26 cellular contexts compared by ENCODE assay signal in genomic region chr17:42702446-42702845, GRCh38. TPM values are rescaled to one million over a fixed set of nuclear protein-coding genes. Genes with fewer than 3 reads are reported as not detected.
"Had no signal": no experiment of that assay in that cellular context is flagged by ENCODE, and none has a peak within 500 bp of the region (broad histone marks: within the 10 kb centered on the region; RNA-seq: fewer than 3 reads in every experiment).

No MANE protein-coding gene starts in this region.

- H3K27ac ChIP-seq: adrenal gland, gastroesophageal sphincter, heart right ventricle, left ventricle myocardium inferior, psoas muscle, suprapubic skin, WERI-Rb-1 had no signal

- H3K4me3 Mint-ChIP-seq: activated T-helper 1 cell treated with anti-CD3 and anti-CD28 coated beads, Interleukin-12 subunit alpha, Interleukin-12 subunit beta, Interleukin-2, Interleukin-4 antibody, amounts not matched to agents 30 ng/mL and 10 ng/mL and 1 ng/mL, durations not matched to agents 14 hours and 24 hours and 36 hours; immature natural killer cell; neural crest cell; stimulated activated naive CD8-positive, alpha-beta T cell treated with anti-CD3 and anti-CD28 coated beads, Interleukin-15, amount 100 ng/mL, for 72 hours had no signal

- H3K4me1 Mint-ChIP-seq: neural crest cell had no signal

- DNase-seq: activated CD4-positive, alpha-beta T cell treated with anti-CD3 and anti-CD28 coated beads, Interleukin-2, amount 50 U/mL, for 4 hours; activated gamma-delta T cell treated with Interleukin-2 at 50 U/mL for 16 hours; activated T-cell treated with anti-CD3 and anti-CD28 coated beads for 4 hours; adrenal gland; cerebellar nuclear complex; cortex of kidney; heart right ventricle; immature natural killer cell; kidney glomerular epithelial cell; left ventricle myocardium inferior; mammary epithelial cell; psoas muscle; right cardiac atrium; stimulated activated CD4-positive, alpha-beta T cell treated with anti-CD3 and anti-CD28 coated beads, Interleukin-2, amount 100 ng/mL, for 24 hours; stimulated activated naive CD8-positive, alpha-beta T cell treated with anti-CD3 and anti-CD28 coated beads, Interleukin-15, amount 100 ng/mL, for 72 hours; T-helper 2 cell; trophoblast cell; WERI-Rb-1 had no signal

- H3K4me3 ChIP-seq: adrenal gland, gastroesophageal sphincter, heart right ventricle, left ventricle myocardium inferior, psoas muscle, suprapubic skin had no signal

- ATAC-seq: activated naive CD4-positive, alpha-beta T cell treated with anti-CD3 and anti-CD28 coated beads, Interleukin-2, amount 50 U/mL, for 72 hours; gastroesophageal sphincter; heart right ventricle; psoas muscle; right cardiac atrium; stimulated activated naive CD8-positive, alpha-beta T cell treated with anti-CD3 and anti-CD28 coated beads, Interleukin-15, amount 100 ng/mL, for 72 hours had no signal

- H3K27me3 ChIP-seq: adrenal gland, gastroesophageal sphincter, heart right ventricle, suprapubic skin had no signal

- H3K4me1 ChIP-seq: psoas muscle, suprapubic skin had no signal

- H3K27me3 Mint-ChIP-seq: stimulated activated naive CD8-positive, alpha-beta T cell treated with anti-CD3 and anti-CD28 coated beads, Interleukin-15, amount 100 ng/mL, for 72 hours had no signal

- H3K27ac Mint-ChIP-seq: activated naive CD4-positive, alpha-beta T cell treated with anti-CD3 and anti-CD28 coated beads, Interleukin-2, amount 50 U/mL, for 72 hours; activated T-helper 1 cell treated with anti-CD3 and anti-CD28 coated beads, Interleukin-12 subunit alpha, Interleukin-12 subunit beta, Interleukin-2, Interleukin-4 antibody, amounts not matched to agents 30 ng/mL and 10 ng/mL and 1 ng/mL, durations not matched to agents 14 hours and 24 hours and 36 hours; immature natural killer cell had no signal

- H3K9me3 Mint-ChIP-seq: activated naive CD4-positive, alpha-beta T cell treated with anti-CD3 and anti-CD28 coated beads, Interleukin-2, amount 50 U/mL, for 72 hours; activated T-helper 1 cell treated with anti-CD3 and anti-CD28 coated beads, Interleukin-12 subunit alpha, Interleukin-12 subunit beta, Interleukin-2, Interleukin-4 antibody, amounts not matched to agents 30 ng/mL and 10 ng/mL and 1 ng/mL, durations not matched to agents 14 hours and 24 hours and 36 hours; immature natural killer cell; neural crest cell; stimulated activated naive CD8-positive, alpha-beta T cell treated with anti-CD3 and anti-CD28 coated beads, Interleukin-15, amount 100 ng/mL, for 72 hours had no signal

- FAIRE-seq: astrocyte, endometrium had no signal

RNA-seq across cellular contexts. Expression of gene CCR10, which starts 20.8 kb away (rescaled TPM):
- total RNA-seq: bronchial epithelial cell had no signal

RNA-seq across cellular contexts. Expression of gene PLEKHH3, which starts 25.7 kb away (rescaled TPM):
- polyA plus RNA-seq: immature natural killer cell had no signal
